In genomic region chr21:29989634-29990234, GRCh38 we compare ENCODE assay signal across 34 cellular contexts. TPM values are rescaled to one million over a fixed set of nuclear protein-coding genes. Genes with fewer than 3 reads are reported as not detected.
"Had no signal": no experiment of that assay in that cellular context is flagged by ENCODE, and none has a peak within 500 bp of the region (broad histone marks: within the 10 kb centered on the region; RNA-seq: fewer than 3 reads in every experiment).

No MANE protein-coding gene starts in this region.

- H3K4me3 Mint-ChIP-seq: activated CD4-positive, alpha-beta memory T cell treated with anti-CD3 and anti-CD28 coated beads for 36 hours; activated T-cell treated with anti-CD3 and anti-CD28 coated beads, Interleukin-2, amount 50 U/mL, for 24 hours; activated T-helper 17 cell treated with anti-CD3 and anti-CD28 coated beads, Interleukin-2, amount 50 U/mL, for 72 hours; dendritic cell treated with granulocyte-macrophage colony-stimulating factor and Interleukin-4, amounts not matched to agents 40 ng/mL and 50 ng/mL, for 4 days; endodermal cell; immature natural killer cell; mesothelial cell of epicardium; naive B cell; nephron progenitor cell; stimulated activated memory B cell treated with anti-CD40 and anti-IgM and Interleukin-4, amounts not matched to agents 10 μg/mL and 1 μg/mL and 100 μg/mL, for 72 hours; stimulated activated naive CD8-positive, alpha-beta T cell treated with anti-CD3 and anti-CD28 coated beads, Interleukin-15, amount 100 ng/mL, for 72 hours; type B pancreatic cell had no signal

- ATAC-seq: activated T-helper 17 cell treated with anti-CD3 and anti-CD28 coated beads, Interleukin-2, amount 50 U/mL, for 72 hours; gastroesophageal sphincter; pancreas; stimulated activated memory B cell treated with anti-CD40 and anti-IgM and Interleukin-4, amounts not matched to agents 10 μg/mL and 1 μg/mL and 100 μg/mL, for 72 hours; stimulated activated naive CD8-positive, alpha-beta T cell treated with anti-CD3 and anti-CD28 coated beads, Interleukin-15, amount 100 ng/mL, for 72 hours had no signal

- H3K4me1 ChIP-seq: esophagus muscularis mucosa, gastroesophageal sphincter, pancreas, prostate gland, uterus had no signal

- H3K27ac ChIP-seq: brain microvascular endothelial cell, esophagus muscularis mucosa, gastroesophageal sphincter, pancreas, prostate gland, uterus had no signal

- DNase-seq: activated CD4-positive, alpha-beta memory T cell treated with anti-CD3 and anti-CD28 coated beads for 36 hours; activated CD4-positive, alpha-beta T cell treated with anti-CD3 and anti-CD28 coated beads for 48 hours; activated CD8-positive, alpha-beta memory T cell treated with anti-CD3 and anti-CD28 coated beads, Interleukin-2, amount 50 U/mL, for 4 hours; activated gamma-delta T cell treated with Interleukin-2 at 50 U/mL for 16 hours; activated naive CD4-positive, alpha-beta T cell treated with anti-CD3 and anti-CD28 coated beads, Interleukin-2, amount 50 U/mL, for 16 hours; activated T-cell treated with anti-CD3 and anti-CD28 coated beads, Interleukin-2, amount 50 U/mL, for 24 hours; amniotic stem cell; brain microvascular endothelial cell; central memory CD4-positive, alpha-beta T cell; endodermal cell; hippocampal formation; immature natural killer cell; naive B cell; nephron progenitor cell; pancreas; stimulated activated CD4-positive, alpha-beta T cell treated with anti-CD3 and anti-CD28 coated beads, Interleukin-1b, Interleukin-23, amount 100 ng/mL, for 48 hours; stimulated activated CD4-positive, alpha-beta T cell treated with anti-CD3 and anti-CD28 coated beads, Interleukin-4, amount 100 ng/mL, for 4 hours; stimulated activated CD8-positive, alpha-beta memory T cell treated with anti-CD3 and anti-CD28 coated beads, Interleukin-4, amount 100 ng/mL, for 48 hours; stimulated activated naive CD8-positive, alpha-beta T cell treated with anti-CD3 and anti-CD28 coated beads, Interleukin-15, amount 100 ng/mL, for 72 hours; substantia nigra; T-helper 1 cell; uterus had no signal

- H3K9me3 ChIP-seq: pancreas, prostate gland, uterus had no signal

- H3K4me3 ChIP-seq: esophagus muscularis mucosa, gastroesophageal sphincter, pancreas, prostate gland, smooth muscle cell, uterus had no signal

- H3K27me3 Mint-ChIP-seq: activated CD4-positive, alpha-beta memory T cell treated with anti-CD3 and anti-CD28 coated beads for 36 hours; activated T-cell treated with anti-CD3 and anti-CD28 coated beads, Interleukin-2, amount 50 U/mL, for 24 hours; activated T-helper 17 cell treated with anti-CD3 and anti-CD28 coated beads, Interleukin-2, amount 50 U/mL, for 72 hours; dendritic cell treated with granulocyte-macrophage colony-stimulating factor and Interleukin-4, amounts not matched to agents 40 ng/mL and 50 ng/mL, for 4 days; naive B cell; stimulated activated memory B cell treated with anti-CD40 and anti-IgM and Interleukin-4, amounts not matched to agents 10 μg/mL and 1 μg/mL and 100 μg/mL, for 72 hours; stimulated activated naive CD8-positive, alpha-beta T cell treated with anti-CD3 and anti-CD28 coated beads, Interleukin-15, amount 100 ng/mL, for 72 hours; type B pancreatic cell had no signal

- H3K4me1 Mint-ChIP-seq: activated T-helper 17 cell treated with anti-CD3 and anti-CD28 coated beads, Interleukin-2, amount 50 U/mL, for 72 hours; endodermal cell; immature natural killer cell; naive B cell; nephron progenitor cell; stimulated activated memory B cell treated with anti-CD40 and anti-IgM and Interleukin-4, amounts not matched to agents 10 μg/mL and 1 μg/mL and 100 μg/mL, for 72 hours; stimulated activated naive CD8-positive, alpha-beta T cell treated with anti-CD3 and anti-CD28 coated beads, Interleukin-15, amount 100 ng/mL, for 72 hours had no signal

- H3K4me2 ChIP-seq: smooth muscle cell had no signal

- H3K36me3 Mint-ChIP-seq: activated CD4-positive, alpha-beta memory T cell treated with anti-CD3 and anti-CD28 coated beads for 36 hours; immature natural killer cell; mesothelial cell of epicardium; naive B cell; stimulated activated memory B cell treated with anti-CD40 and anti-IgM and Interleukin-4, amounts not matched to agents 10 μg/mL and 1 μg/mL and 100 μg/mL, for 72 hours; type B pancreatic cell had no signal

- H3K9me3 Mint-ChIP-seq: nephron progenitor cell, type B pancreatic cell had no signal

- H3K36me3 ChIP-seq: brain microvascular endothelial cell, esophagus muscularis mucosa, gastroesophageal sphincter, pancreas, prostate gland, uterus had no signal

- H3K27me3 ChIP-seq: brain microvascular endothelial cell, esophagus muscularis mucosa, gastroesophageal sphincter, pancreas, uterus had no signal

- H3K27ac Mint-ChIP-seq: activated CD4-positive, alpha-beta memory T cell treated with anti-CD3 and anti-CD28 coated beads for 36 hours; activated T-cell treated with anti-CD3 and anti-CD28 coated beads, Interleukin-2, amount 50 U/mL, for 24 hours; activated T-helper 17 cell treated with anti-CD3 and anti-CD28 coated beads, Interleukin-2, amount 50 U/mL, for 72 hours; dendritic cell treated with granulocyte-macrophage colony-stimulating factor and Interleukin-4, amounts not matched to agents 40 ng/mL and 50 ng/mL, for 4 days; endodermal cell; immature natural killer cell; mesothelial cell of epicardium; naive B cell; nephron progenitor cell; stimulated activated memory B cell treated with anti-CD40 and anti-IgM and Interleukin-4, amounts not matched to agents 10 μg/mL and 1 μg/mL and 100 μg/mL, for 72 hours; type B pancreatic cell had no signal

RNA-seq across cellular contexts. Expression of gene GRIK1, which starts 49.9 kb away (rescaled TPM):
- total RNA-seq: activated CD4-positive, alpha-beta memory T cell treated with anti-CD3 and anti-CD28 coated beads for 36 hours; activated CD8-positive, alpha-beta memory T cell treated with anti-CD3 and anti-CD28 coated beads for 36 hours; activated T-helper 17 cell treated with anti-CD3 and anti-CD28 coated beads, Interleukin-2, amount 50 U/mL, for 72 hours; astrocyte; endodermal cell; kidney epithelial cell had no signal
